8 cellular contexts compared by ENCODE assay signal in genomic region chr18:76823574-76823973, GRCh38. TPM values are rescaled to one million over a fixed set of nuclear protein-coding genes. Genes with fewer than 3 reads are reported as not detected.
DNase-seq lines count a peak whose midpoint lies in the region; ATAC-seq and TF ChIP-seq lines count a peak whose summit lies in the region.

No MANE protein-coding gene starts in this region.

- no peak for TF ChIP-seq POLR2A in gastroesophageal sphincter (IDR thresholded peaks at IDR 0.05)

- POLR2A ChIA-PET in activated CD4-positive, alpha-beta memory T cell treated with anti-CD3 and anti-CD28 coated beads for 36 hours (lab: Charles Lee), result interaction anchor here (1.0 kb wide), 1 partner anchor 246 kb away, joined by 3 read pairs; no protein-coding TSS in a partner anchor

- no peaks in the 10 kb centered on the region for H3K9me3 Mint-ChIP-seq in activated naive CD4-positive, alpha-beta T cell treated with anti-CD3 and anti-CD28 coated beads for 36 hours
- no peaks in the 10 kb centered on the region for H3K9me3 Mint-ChIP-seq in activated CD4-positive, alpha-beta memory T cell treated with anti-CD3 and anti-CD28 coated beads for 36 hours

- intact Hi-C loops in activated naive CD4-positive, alpha-beta T cell treated with anti-CD3 and anti-CD28 coated beads for 36 hours (cut with micrococcal nuclease), result loop anchor here (2.0 to 5.0 kb wide), 4 partner anchors 159 to 331 kb away; partner anchors contain the start of gene MBP
- intact Hi-C loops in activated CD4-positive, alpha-beta memory T cell treated with anti-CD3 and anti-CD28 coated beads for 36 hours (cut with micrococcal nuclease), result loop anchor here (2.0 to 10.0 kb wide), 3 partner anchors 51 to 281 kb away; no protein-coding TSS in a partner anchor

- H3K27me3 Mint-ChIP-seq in activated naive CD4-positive, alpha-beta T cell treated with anti-CD3 and anti-CD28 coated beads for 36 hours (ENCODE audit: low read depth), result no peaks in the 10 kb centered on the region
- H3K27me3 Mint-ChIP-seq in activated CD4-positive, alpha-beta memory T cell treated with anti-CD3 and anti-CD28 coated beads for 36 hours, result no peaks in the 10 kb centered on the region

- H3K27ac ChIP-seq in gastroesophageal sphincter, result peak overlapping the region; percentile 68 to 100 (median 96)

- TF ChIP-seq EP300 in gastroesophageal sphincter (IDR thresholded peaks at IDR 0.05), result no peak

- CTCF ChIA-PET in activated naive CD4-positive, alpha-beta T cell treated with anti-CD3 and anti-CD28 coated beads for 36 hours (lab: Charles Lee), result interaction anchor here (1.2 kb wide), 1 partner anchor 21 kb away, joined by 3 read pairs; no protein-coding TSS in a partner anchor
- CTCF ChIA-PET in activated CD4-positive, alpha-beta memory T cell treated with anti-CD3 and anti-CD28 coated beads for 36 hours (lab: Charles Lee), result interaction anchor here (1.0 to 1.8 kb wide), 3 partner anchors 20 to 36 kb away, joined by 4 to 5 read pairs (median 5); no protein-coding TSS in a partner anchor

- H3K4me3 ChIP-seq in gastroesophageal sphincter, result peak overlapping the region; percentile 85 to 91

- peaks cover 0 to 71% (median 14%) of the 10 kb centered on the region in 3 donors for H3K4me1 ChIP-seq in gastroesophageal sphincter

- no peaks in the 10 kb centered on the region for H3K9me3 ChIP-seq in gastroesophageal sphincter

- H3K4me3 Mint-ChIP-seq in activated naive CD4-positive, alpha-beta T cell treated with anti-CD3 and anti-CD28 coated beads for 36 hours, result peak overlapping the region; percentile 83
- H3K4me3 Mint-ChIP-seq in activated CD4-positive, alpha-beta memory T cell treated with anti-CD3 and anti-CD28 coated beads for 36 hours, result peak overlapping the region; percentile 87

- TF ChIP-seq CTCF in gastroesophageal sphincter (IDR thresholded peaks at IDR 0.05), result peak in 1 of 4 experiments; percentile 50

- no peak for ATAC-seq in gastroesophageal sphincter

- no peak for DNase-seq in activated naive CD4-positive, alpha-beta T cell treated with anti-CD3 and anti-CD28 coated beads for 36 hours
- no peak for DNase-seq in activated naive CD4-positive, alpha-beta T cell treated with anti-CD3 and anti-CD28 coated beads, Interleukin-2, amount 50 U/mL, for 16 hours
- no peak for DNase-seq in activated CD4-positive, alpha-beta memory T cell treated with anti-CD3 and anti-CD28 coated beads for 36 hours
- DNase-seq in retina (peak; percentile 79), medulla oblongata (ENCODE audit: extremely low spot score) (no peak), mucosa of gallbladder (ENCODE audit: low spot score) (no peak), NCI-H2196 treated with DMSO at 0.1 percent for 48 hours (lab: John Stamatoyannopoulos, UW; ENCODE audit: unreplicated experiment) (no peak)

- H3K4me1 Mint-ChIP-seq in activated naive CD4-positive, alpha-beta T cell treated with anti-CD3 and anti-CD28 coated beads for 36 hours (ENCODE audit: low read depth), result peaks cover 49% of the 10 kb centered on the region
- peaks cover 48% of the 10 kb centered on the region for H3K4me1 Mint-ChIP-seq in activated CD4-positive, alpha-beta memory T cell treated with anti-CD3 and anti-CD28 coated beads for 36 hours (ENCODE audit: low read depth)

- WGBS in gastroesophageal sphincter (ENCODE audit: low coverage in 1 of 2), 2 donors, result 0 to 20% methylated on average over 1 of the region's 27 CpGs

- no peaks in the 10 kb centered on the region for H3K36me3 ChIP-seq in gastroesophageal sphincter

- H3K36me3 Mint-ChIP-seq in activated naive CD4-positive, alpha-beta T cell treated with anti-CD3 and anti-CD28 coated beads for 36 hours (ENCODE audit: low read depth), result peaks cover 9% of the 10 kb centered on the region
- H3K36me3 Mint-ChIP-seq in activated CD4-positive, alpha-beta memory T cell treated with anti-CD3 and anti-CD28 coated beads for 36 hours, result peaks cover 6% of the 10 kb centered on the region

- H3K27ac Mint-ChIP-seq in activated naive CD4-positive, alpha-beta T cell treated with anti-CD3 and anti-CD28 coated beads for 36 hours, result peak overlapping the region; percentile 79
- H3K27ac Mint-ChIP-seq in activated CD4-positive, alpha-beta memory T cell treated with anti-CD3 and anti-CD28 coated beads for 36 hours, result peak overlapping the region; percentile 82

- no peaks in the 10 kb centered on the region for H3K27me3 ChIP-seq in gastroesophageal sphincter

RNA-seq across cellular contexts. Expression of gene ZNF236, which starts 1.2 kb away (rescaled TPM):
- total RNA-seq in activated naive CD4-positive, alpha-beta T cell treated with anti-CD3 and anti-CD28 coated beads for 36 hours, result 10 to 100 TPM; 13.7 to 17.7 TPM
- 10 to 100 TPM; 14.4 to 15.6 TPM for total RNA-seq in activated CD4-positive, alpha-beta memory T cell treated with anti-CD3 and anti-CD28 coated beads for 36 hours
- total RNA-seq in gastroesophageal sphincter (10 to 100 TPM in 3 of 4 donors, 1 to 10 TPM in 1; 8.5 to 26.8 (median 16.8) TPM), mucosa of gallbladder (20.8 TPM)
